Comparison of ENCODE assay signal across 8 cellular contexts in the genomic region with DNA sequence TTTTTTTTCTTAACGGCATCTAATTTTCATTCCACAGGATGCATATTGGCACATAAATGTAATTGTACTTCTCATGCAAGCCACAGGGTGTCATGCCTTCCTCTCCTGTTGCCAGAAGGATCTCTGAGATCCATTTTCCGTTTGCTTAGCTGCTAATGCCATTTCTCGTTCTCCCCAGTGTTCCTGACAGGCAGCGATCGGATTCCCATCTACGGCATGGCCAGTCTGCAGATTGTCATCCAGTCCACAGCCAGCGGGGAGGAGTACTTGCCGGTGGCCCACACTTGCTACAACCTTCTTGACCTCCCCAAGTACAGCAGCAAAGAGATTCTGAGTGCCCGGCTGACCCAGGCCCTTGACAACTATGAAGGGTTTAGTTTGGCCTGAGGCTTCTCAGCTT. TPM values are rescaled to one million over a fixed set of nuclear protein-coding genes. Genes with fewer than 3 reads are reported as not detected.
A peak's percentile ranks its signal among the peaks of the same experiment; 100 is the strongest.
DNase-seq lines count a peak whose midpoint lies in the region; ATAC-seq and TF ChIP-seq lines count a peak whose summit lies in the region.

No MANE protein-coding gene starts in this region.

- H3K9me3 ChIP-seq in adipocyte (ENCODE audit: control insufficient read depth, low read length): no peaks in the 10 kb centered on the region
- no peaks in the 10 kb centered on the region for H3K9me3 ChIP-seq in right cardiac atrium (ENCODE audit: control insufficient read depth, low read length)
- H3K9me3 ChIP-seq in smooth muscle cell (replicated peaks; ENCODE audit: low read depth): no peaks in the 10 kb centered on the region

- intact Hi-C loops in right cardiac atrium (cut with DNase I): loop anchor here (5.0 to 10.0 kb wide), 3 partner anchors 88 to 318 kb away; no protein-coding TSS in a partner anchor

- peak; percentile 54 for TF ChIP-seq CTCF in 22Rv1 (IDR thresholded peaks at IDR 0.05)
- TF ChIP-seq CTCF in smooth muscle cell (IDR thresholded peaks at IDR 0.05; ENCODE audit: borderline replicate concordance, insufficient read depth, poor library complexity, severe bottlenecking): peak; percentile 24

- H3K4me3 ChIP-seq in adipocyte (ENCODE audit: low read length) (peak overlapping the region; percentile 61), right cardiac atrium (ENCODE audit: low read length) (no peak overlapping the region), smooth muscle cell (no peak overlapping the region)

- WGBS in right cardiac atrium: 25% methylated on average over 9 of the region's 9 CpGs
- 72% methylated on average over 9 of the region's 9 CpGs for WGBS in smooth muscle cell (ENCODE audit: low lambda C conversion rate)

- DNase-seq in KBM-7: peak; percentile 12
- DNase-seq in adipocyte (ENCODE audit: low read depth): peak; percentile 81
- DNase-seq in right cardiac atrium: peak; percentile 35 to 72 (median 50)
- no peak for DNase-seq in smooth muscle cell (lab: John Stamatoyannopoulos, UW; ENCODE audit: unreplicated experiment)
- no peak for DNase-seq in activated CD4-positive, alpha-beta T cell treated with anti-CD3 and anti-CD28 coated beads for 4 hours

- H3K27me3 ChIP-seq in adipocyte (replicated peaks; ENCODE audit: control insufficient read depth, insufficient read depth, low read length) (no peaks in the 10 kb centered on the region), right cardiac atrium (ENCODE audit: control insufficient read depth, insufficient read depth) (no peaks in the 10 kb centered on the region), smooth muscle cell (ENCODE audit: low read depth) (no peaks in the 10 kb centered on the region)

- no peak overlapping the region for H3K4me2 ChIP-seq in smooth muscle cell

- no peaks in the 10 kb centered on the region for H4K20me1 ChIP-seq in smooth muscle cell (ENCODE audit: low read depth)

- H3F3A ChIP-seq in smooth muscle cell (ENCODE audit: low read depth): no peaks in the 10 kb centered on the region

- ATAC-seq in right cardiac atrium (peak; percentile 84 to 91), HG02571 (IDR thresholded peaks at IDR 0.05; ENCODE audit: unreplicated experiment) (no peak), GM21786 (IDR thresholded peaks at IDR 0.05; ENCODE audit: unreplicated experiment) (no peak)

- H3K79me2 ChIP-seq in smooth muscle cell (ENCODE audit: low read depth): no peaks in the 10 kb centered on the region

- no peak overlapping the region for H2AFZ ChIP-seq in smooth muscle cell (ENCODE audit: low read depth)

- in situ Hi-C loops in KBM-7 (cut with MboI; ENCODE audit: low pct_unique_long_range_greater_than_20kb, low sequenced_read_pairs): no loop called here

- H3K9ac ChIP-seq in adipocyte (ENCODE audit: low read length) (peak overlapping the region; percentile 69), smooth muscle cell (ENCODE audit: low read depth) (no peak overlapping the region)

- H3K4me1 ChIP-seq in adipocyte (ENCODE audit: control insufficient read depth, insufficient read depth, low read length) (peaks cover 17% of the 10 kb centered on the region), right cardiac atrium (ENCODE audit: control insufficient read depth, insufficient read depth, low read length) (no peaks in the 10 kb centered on the region), smooth muscle cell (ENCODE audit: low read depth) (no peaks in the 10 kb centered on the region)

- H3K27ac ChIP-seq in 22Rv1 (no peak overlapping the region), right cardiac atrium (ENCODE audit: low read length) (no peak overlapping the region), smooth muscle cell (ENCODE audit: low read depth) (no peak overlapping the region)

- H3K36me3 ChIP-seq in adipocyte (ENCODE audit: control insufficient read depth, insufficient read depth, low read length, severe bottlenecking) (peaks cover 16% of the 10 kb centered on the region), smooth muscle cell (ENCODE audit: low read depth) (peaks cover 5% of the 10 kb centered on the region)

RNA-seq across cellular contexts. Expression of gene NAP1L5, which starts 8.9 kb away (rescaled TPM):
- total RNA-seq in right cardiac atrium (10 to 100 TPM in 1 of 4 donors, 1 to 10 TPM in 3; 5.2 to 11.9 (median 6.3) TPM), smooth muscle cell (3.5 and 4.9 TPM in 2 replicates)
- polyA plus RNA-seq in right cardiac atrium (12.9 TPM), smooth muscle cell (3.8 and 8.2 TPM in 2 replicates)

Comparison
In these comparisons a context has a peak if more than half of its experiments do, and no peak if none do; other contexts are left out.
1. DNase-seq: peak in KBM-7 (single experiment), adipocyte (single experiment) and right cardiac atrium (3 of 3); none in smooth muscle cell (single experiment) and activated CD4-positive, alpha-beta T cell treated with anti-CD3 and anti-CD28 coated beads for 4 hours (0 of 2).
2. ATAC-seq: peak in right cardiac atrium (2 of 2); none in HG02571 (single experiment) and GM21786 (single experiment).